ENCODE assay signal across 8 cellular contexts in genomic region chr15:63599401-63600000, GRCh38. TPM values are rescaled to one million over a fixed set of nuclear protein-coding genes. Genes with fewer than 3 reads are reported as not detected.
DNase-seq lines count a peak whose midpoint lies in the region; ATAC-seq, FAIRE-seq and TF ChIP-seq lines count a peak whose summit lies in the region.

No MANE protein-coding gene starts in this region.

- no peaks in the 10 kb centered on the region; the same call in 1 of the 2 replicates for H3K4me1 ChIP-seq in Caco-2

- intact Hi-C loops in Caco-2 (cut with micrococcal nuclease; ENCODE audit: unreplicated experiment) = no loop called here

- H3K4me3 Mint-ChIP-seq in Caco-2 (ENCODE audit: unreplicated experiment) (peak overlapping the region; percentile 90), T-cell (peak overlapping the region; percentile 81 to 88 (median 86))

- CTCF ChIA-PET in Caco-2 (lab: Charles Lee) (interaction anchor here (0.8 to 2.3 kb wide), 5 partner anchors 11 to 139 kb away, joined by 3 to 7 read pairs (median 5); no protein-coding TSS in a partner anchor), T-cell (lab: Charles Lee) (interaction anchor here (0.7 to 2.1 kb wide), 6 partner anchors 10 to 133 kb away, joined by 3 to 7 read pairs (median 4); no protein-coding TSS in a partner anchor)

- H3K27ac Mint-ChIP-seq in Caco-2 (ENCODE audit: unreplicated experiment) (peak overlapping the region; percentile 74), T-cell (peak overlapping the region; percentile 85 to 89)

- H3K9me3 Mint-ChIP-seq in Caco-2 (ENCODE audit: unreplicated experiment) (no peaks in the 10 kb centered on the region), T-cell (no peaks in the 10 kb centered on the region)

- POLR2A ChIA-PET in Caco-2 (lab: Charles Lee) = no interaction called here
- POLR2A ChIA-PET in T-cell (lab: Charles Lee) = interaction anchor here in 1 of 2 donors (0.8 kb wide), 1 partner anchor 120 kb away, joined by 3 read pairs; no protein-coding TSS in a partner anchor

- H3K27me3 ChIP-seq in Caco-2 (replicated peaks; ENCODE audit: control insufficient read depth, insufficient read depth, low read length) (no peaks in the 10 kb centered on the region), bronchial epithelial cell (ENCODE audit: control insufficient read depth, insufficient read depth, low read length) (no peaks in the 10 kb centered on the region)

- H3K9me3 ChIP-seq in Caco-2 = no peaks in the 10 kb centered on the region

- H3K27me3 Mint-ChIP-seq in Caco-2 (ENCODE audit: insufficient read depth, unreplicated experiment) = no peaks in the 10 kb centered on the region
- no peaks in the 10 kb centered on the region for H3K27me3 Mint-ChIP-seq in T-cell

- H3K4me3 ChIP-seq in Caco-2 (ENCODE audit: low read depth, low read length) (peak overlapping the region; percentile 75), bronchial epithelial cell (ENCODE audit: low read depth, low read length) (peak overlapping the region; percentile 81)

- H3K36me3 Mint-ChIP-seq in Caco-2 (ENCODE audit: insufficient read depth, unreplicated experiment) (peaks cover 50% of the 10 kb centered on the region), T-cell (peaks cover 3% of the 10 kb centered on the region)

- FAIRE-seq in bronchial epithelial cell (lab: Jason Lieb, UNC) = no peak

- DNase-seq in Caco-2 = peak in 1 of 2 experiments; percentile 57
- peak; percentile 58 for DNase-seq in HPDE6-E6E7 (ENCODE audit: extremely low spot score)
- peak in 17 of 34 experiments; percentile 6 to 46 (median 20) for DNase-seq in T-cell
- DNase-seq in bronchial epithelial cell (ENCODE audit: low read depth) = peak; percentile 73
- DNase-seq in kidney glomerular epithelial cell (lab: John Stamatoyannopoulos, UW) = peak; percentile 40
- DNase-seq in stimulated activated CD4-positive, alpha-beta T cell treated with anti-CD3 and anti-CD28 coated beads, Interleukin-15, amount 100 ng/mL, for 24 hours = peak; percentile 56

- H3K36me3 ChIP-seq in Caco-2 (ENCODE audit: control insufficient read depth, insufficient read depth, low read length) = no peaks in the 10 kb centered on the region
- H3K36me3 ChIP-seq in bronchial epithelial cell (ENCODE audit: control insufficient read depth, insufficient read depth, low read length) = no peaks in the 10 kb centered on the region

- TF ChIP-seq CTCF in Caco-2 (IDR thresholded peaks at IDR 0.05; ENCODE audit: insufficient read depth in 1 of 2, low read depth in 1 of 2, low read length in 1 of 2, severe bottlenecking in 1 of 2, unreplicated experiment in 1 of 2) = peak; percentile 23 to 44
- peak; percentile 93 for TF ChIP-seq CTCF in bronchial epithelial cell (IDR thresholded peaks at IDR 0.05; ENCODE audit: insufficient read depth, low read length, severe bottlenecking)

- BruUV-seq in Caco-2 (replicated peaks; lab: Mats Ljungman, UMichigan) = no TSS peak

- H3K4me1 Mint-ChIP-seq in Caco-2 (ENCODE audit: low read depth, unreplicated experiment) (no peaks in the 10 kb centered on the region), T-cell (peaks cover 54 to 66% (median 65%) of the 10 kb centered on the region in 3 donors)

- ATAC-seq in T-cell (replicated peaks in 1 of 4) = no peak
- no peak for ATAC-seq in HG03460 (IDR thresholded peaks at IDR 0.05; ENCODE audit: unreplicated experiment)
- ATAC-seq in HG03045 (IDR thresholded peaks at IDR 0.05; ENCODE audit: unreplicated experiment) = no peak

RNA-seq across cellular contexts. Expression of gene FBXL22, which starts 2.3 kb away (rescaled TPM):
- total RNA-seq in Caco-2 (2022) (0.97 TPM in 1 of 2 replicates, not detected in the other), T-cell (1 to 10 TPM in 4 of 5 donors, under 1 TPM in 1; 0.75 to 2.0 (median 1.5) TPM), bronchial epithelial cell (under 0.01 and 0.38 TPM in 2 replicates)
